In the genomic region with DNA sequence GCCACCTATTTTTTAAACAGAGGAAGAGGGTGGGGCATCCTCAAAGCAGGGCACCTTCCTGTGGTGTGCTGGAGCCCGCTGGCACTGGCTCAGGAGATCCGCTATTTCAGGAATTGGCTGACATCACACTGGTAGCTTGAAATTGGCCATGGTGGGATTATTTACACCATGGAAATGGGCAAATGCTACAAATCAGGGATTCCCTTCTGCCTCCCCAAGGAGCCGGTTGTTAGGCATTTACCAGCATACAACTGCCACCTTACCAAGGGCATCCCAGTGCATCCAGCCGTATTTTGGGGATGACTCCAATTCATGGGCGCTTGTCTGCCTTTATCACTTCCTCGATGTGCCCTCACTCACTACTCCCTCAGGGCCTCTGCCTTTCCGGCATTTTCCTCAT, we compare ENCODE assay signal across 25 cellular contexts. TPM values are rescaled to one million over a fixed set of nuclear protein-coding genes. Genes with fewer than 3 reads are reported as not detected.
DNase-seq lines count a peak whose midpoint lies in the region; ATAC-seq and TF ChIP-seq lines count a peak whose summit lies in the region.
"Had no signal": no experiment of that assay in that cellular context is flagged by ENCODE, and none has a peak within 500 bp of the region (broad histone marks: within the 10 kb centered on the region; RNA-seq: fewer than 3 reads in every experiment).

No MANE protein-coding gene starts in this region.

- no peaks in the 10 kb centered on the region for H3K9me3 ChIP-seq in neural progenitor cell (ENCODE audit: low read depth)
- H3K9me3 ChIP-seq: Peyer's patch had no signal

- no peak for ATAC-seq in HG02870 (IDR thresholded peaks at IDR 0.05; ENCODE audit: unreplicated experiment)

- TF ChIP-seq CTCF in brain (conservative IDR thresholded peaks at IDR 0.05) (no peak), neural progenitor cell (IDR thresholded peaks at IDR 0.05) (no peak)

- H3K4me3 ChIP-seq in neural progenitor cell, result no peak overlapping the region
- H3K4me3 ChIP-seq: Peyer's patch, SK-N-MC had no signal

- no peaks in the 10 kb centered on the region for H3K79me2 ChIP-seq in neural progenitor cell (ENCODE audit: low read depth)

- no peaks in the 10 kb centered on the region for H3K9me3 Mint-ChIP-seq in T-helper 1 cell treated with Interleukin-12 subunit alpha and Interleukin-12 subunit beta and Interleukin-4 antibody, amounts not matched to agents 30 μg/mL and 1 μg/mL, for 36 hours
- peaks cover 0 to 5% (median 0%) of the 10 kb centered on the region in 5 experiments for H3K9me3 Mint-ChIP-seq in brain
- H3K9me3 Mint-ChIP-seq in neural progenitor cell, result no peaks in the 10 kb centered on the region
- H3K9me3 Mint-ChIP-seq: CD4-positive, alpha-beta T cell had no signal

- no peaks in the 10 kb centered on the region for H3K27me3 ChIP-seq in neural progenitor cell
- H3K27me3 ChIP-seq: Peyer's patch had no signal

- H3F3A ChIP-seq in neural progenitor cell (ENCODE audit: low read depth), result peaks cover 11% of the 10 kb centered on the region

- H3K9ac ChIP-seq in neural progenitor cell, result no peak overlapping the region

- H3K27ac ChIP-seq in neural progenitor cell, result no peak overlapping the region
- H3K27ac ChIP-seq: Peyer's patch, SK-N-MC had no signal

- peaks cover 3% of the 10 kb centered on the region for H3K27me3 Mint-ChIP-seq in T-helper 1 cell treated with Interleukin-12 subunit alpha and Interleukin-12 subunit beta and Interleukin-4 antibody, amounts not matched to agents 30 μg/mL and 1 μg/mL, for 36 hours (ENCODE audit: low read depth)
- no peaks in the 10 kb centered on the region for H3K27me3 Mint-ChIP-seq in brain
- H3K27me3 Mint-ChIP-seq in neural progenitor cell (ENCODE audit: insufficient read depth, low read depth), result peaks cover 16% of the 10 kb centered on the region

- DNase-seq in T-helper 1 cell (no peak), neural progenitor cell (ENCODE audit: low spot score) (no peak), SIG-M5 (lab: John Stamatoyannopoulos, UW) (no peak), COLO668 (lab: John Stamatoyannopoulos, UW; ENCODE audit: unreplicated experiment) (no peak)
- DNase-seq: 8988T; ACHN; CD4-positive, alpha-beta T cell; DMS 273 treated with DMSO at 0.1 percent for 48 hours; DMS79; GF-D8; HCEC 1CT; NCI-H1048; NCI-H1417; NCI-H1694 treated with DMSO at 0.1 percent for 48 hours; NCI-H2081; NCI-H2227 treated with DMSO at 0.1 percent for 48 hours; NCI-H69; Peyer's patch; SHP77 treated with DMSO at 0.1 percent for 48 hours had no signal

- peak overlapping the region; percentile 23 for H3K4me3 Mint-ChIP-seq in T-helper 1 cell treated with Interleukin-12 subunit alpha and Interleukin-12 subunit beta and Interleukin-4 antibody, amounts not matched to agents 30 μg/mL and 1 μg/mL, for 36 hours
- H3K4me3 Mint-ChIP-seq in brain (peak overlapping the region in 3 of 5 experiments; percentile 50 to 75 (median 64)), neural progenitor cell (peak overlapping the region; percentile 10)
- H3K4me3 Mint-ChIP-seq: CD4-positive, alpha-beta T cell had no signal

- no peak overlapping the region for H3K27ac Mint-ChIP-seq in T-helper 1 cell treated with Interleukin-12 subunit alpha and Interleukin-12 subunit beta and Interleukin-4 antibody, amounts not matched to agents 30 μg/mL and 1 μg/mL, for 36 hours
- H3K27ac Mint-ChIP-seq in brain, result peak overlapping the region in 2 of 5 experiments; percentile 2 to 52
- no peak overlapping the region for H3K27ac Mint-ChIP-seq in neural progenitor cell
- H3K27ac Mint-ChIP-seq: CD4-positive, alpha-beta T cell had no signal

- no peaks in the 10 kb centered on the region for H3K36me3 Mint-ChIP-seq in T-helper 1 cell treated with Interleukin-12 subunit alpha and Interleukin-12 subunit beta and Interleukin-4 antibody, amounts not matched to agents 30 μg/mL and 1 μg/mL, for 36 hours (ENCODE audit: low read depth)
- H3K36me3 Mint-ChIP-seq in brain, result peaks cover 50% of the 10 kb centered on the region
- peaks cover 11% of the 10 kb centered on the region for H3K36me3 Mint-ChIP-seq in neural progenitor cell

- no peak overlapping the region for H2AFZ ChIP-seq in neural progenitor cell (replicated peaks)

- no peaks in the 10 kb centered on the region for H4K20me1 ChIP-seq in neural progenitor cell (ENCODE audit: low read depth)

- H3K36me3 ChIP-seq in neural progenitor cell, result no peaks in the 10 kb centered on the region
- H3K36me3 ChIP-seq: Peyer's patch had no signal

- H3K4me1 Mint-ChIP-seq in T-helper 1 cell treated with Interleukin-12 subunit alpha and Interleukin-12 subunit beta and Interleukin-4 antibody, amounts not matched to agents 30 μg/mL and 1 μg/mL, for 36 hours (ENCODE audit: low read depth), result peaks cover 16% of the 10 kb centered on the region
- peaks cover 34% of the 10 kb centered on the region for H3K4me1 Mint-ChIP-seq in brain
- H3K4me1 Mint-ChIP-seq in neural progenitor cell, result peaks cover 19% of the 10 kb centered on the region

- H3K4me2 ChIP-seq in neural progenitor cell, result no peak overlapping the region

- no peaks in the 10 kb centered on the region for H3K4me1 ChIP-seq in neural progenitor cell

RNA-seq across cellular contexts. Expression of a gene that starts 14.2 kb away (rescaled TPM):
- 3.0 TPM for polyA plus RNA-seq in brain (ENCODE audit: insufficient read depth, low read depth, low replicate concordance)
- total RNA-seq in neural progenitor cell (ENCODE audit: low replicate concordance), result 0.31 TPM in 1 of 2 replicates, not detected in the other
- total RNA-seq: CD4-positive, alpha-beta T cell; NCI-H460; OCI-LY7 had no signal

RNA-seq across cellular contexts. Expression of a gene that starts 16.6 kb away (rescaled TPM):
- polyA plus RNA-seq in brain (ENCODE audit: insufficient read depth, low read depth, low replicate concordance), result 3.2 TPM
- total RNA-seq in neural progenitor cell (ENCODE audit: low replicate concordance), result 3.1 and 11.2 TPM in 2 replicates
- total RNA-seq: CD4-positive, alpha-beta T cell had no signal

RNA-seq across cellular contexts. Expression of a gene that starts 21.6 kb away (rescaled TPM):
- 43.6 TPM for polyA plus RNA-seq in brain (ENCODE audit: insufficient read depth, low read depth, low replicate concordance)
- 1.8 and 12.0 TPM in 2 replicates for total RNA-seq in neural progenitor cell (ENCODE audit: low replicate concordance)

RNA-seq across cellular contexts. Expression of a gene that starts 22.0 kb away (rescaled TPM):
- polyA plus RNA-seq in brain (ENCODE audit: insufficient read depth, low read depth, low replicate concordance), result 4.1 TPM
- 1.7 TPM in 1 of 2 replicates, not detected in the other for total RNA-seq in neural progenitor cell (ENCODE audit: low replicate concordance)

RNA-seq across cellular contexts. Expression of a gene that starts 26.8 kb away (rescaled TPM):
- 18.0 TPM for polyA plus RNA-seq in brain (ENCODE audit: insufficient read depth, low read depth, low replicate concordance)
- total RNA-seq in neural progenitor cell (ENCODE audit: low replicate concordance), result 9.2 and 9.7 TPM in 2 replicates

Comparison
In these comparisons a context has a peak if more than half of its experiments do, and no peak if none do; other contexts are left out.
1. H3K4me3 Mint-ChIP-seq: peak in every context shown above with its lines; median percentile 64 in brain; 23 in T-helper 1 cell treated with Interleukin-12 subunit alpha and Interleukin-12 subunit beta and Interleukin-4 antibody, amounts not matched to agents 30 μg/mL and 1 μg/mL, for 36 hours; 10 in neural progenitor cell.